27 cellular contexts compared by ENCODE assay signal in the genomic region with DNA sequence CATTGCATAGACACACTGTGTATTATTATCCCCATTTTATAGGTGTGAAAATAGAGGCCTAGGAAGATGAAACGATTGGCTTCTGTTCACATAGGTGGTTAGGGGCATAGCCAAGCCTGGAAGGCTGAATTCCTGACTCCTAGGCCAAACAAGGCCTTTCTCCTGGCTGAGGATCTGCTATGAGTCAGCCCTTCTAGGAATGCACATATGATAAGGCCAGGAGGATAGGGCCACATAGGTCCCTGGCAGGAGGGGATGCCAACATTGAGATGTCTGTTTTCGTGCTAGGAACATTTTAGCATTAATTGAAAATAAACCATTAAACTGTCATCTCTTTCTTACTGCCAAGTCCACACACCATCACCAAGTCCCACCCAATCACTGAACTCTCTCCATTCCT. TPM values are rescaled to one million over a fixed set of nuclear protein-coding genes. Genes with fewer than 3 reads are reported as not detected.
"Had no signal": no experiment of that assay in that cellular context is flagged by ENCODE, and none has a peak within 500 bp of the region (broad histone marks: within the 10 kb centered on the region; RNA-seq: fewer than 3 reads in every experiment).

No MANE protein-coding gene starts in this region.

- H3K4me3 ChIP-seq: cardiac muscle cell, colonic mucosa, dorsolateral prefrontal cortex, gastroesophageal sphincter, ovary, right lobe of liver, thoracic aorta had no signal

- H3K27ac ChIP-seq: cardiac muscle cell, colonic mucosa, dorsolateral prefrontal cortex, gastroesophageal sphincter, ovary, right lobe of liver, thoracic aorta had no signal

- DNase-seq: activated CD4-positive, alpha-beta T cell treated with anti-CD3 and anti-CD28 coated beads for 1 hour; activated CD4-positive, alpha-beta T cell treated with anti-CD3 and anti-CD28 coated beads, Interleukin-2, amount 10 ng/mL, durations not matched to agents 7 days and 5 days; activated CD8-positive, alpha-beta T cell treated with anti-CD3 and anti-CD28 coated beads for 36 hours; activated naive CD8-positive, alpha-beta T cell treated with anti-CD3 and anti-CD28 coated beads, Interleukin-2, amount 50 U/mL, for 24 hours; activated T-cell treated with anti-CD3 and anti-CD28 coated beads, Interleukin-2, amount 50 U/mL, for 4 hours; cerebellar nuclear complex; colonic mucosa; dorsolateral prefrontal cortex; effector memory CD4-positive, alpha-beta T cell; head of caudate nucleus; hippocampal formation; immature natural killer cell; kidney; left colon; mammary epithelial cell; naive B cell; ovary; right lobe of liver; stimulated activated CD4-positive, alpha-beta T cell treated with anti-CD3 and anti-CD28 coated beads, Interleukin-4, amount 100 ng/mL, for 1 hour had no signal

- H3K4me1 ChIP-seq: colonic mucosa, gastroesophageal sphincter, right lobe of liver had no signal

- FAIRE-seq: kidney, urothelium cell line had no signal

- ATAC-seq: activated CD8-positive, alpha-beta T cell treated with anti-CD3 and anti-CD28 coated beads for 36 hours; activated naive CD8-positive, alpha-beta T cell treated with anti-CD3 and anti-CD28 coated beads, Interleukin-2, amount 50 U/mL, for 24 hours; activated T-cell treated with anti-CD3 and anti-CD28 coated beads, Interleukin-2, amount 50 U/mL, for 4 hours; gastroesophageal sphincter; left colon; right lobe of liver; stimulated activated effector memory CD8-positive, alpha-beta T cell treated with anti-CD3 and anti-CD28 coated beads, Interleukin-12 subunit alpha, Interleukin-12 subunit beta, amount 100 ng/mL, for 72 hours; WTC11 had no signal

- H3K36me3 ChIP-seq: cardiac muscle cell, colonic mucosa, gastroesophageal sphincter, ovary, right lobe of liver, thoracic aorta had no signal

- H3K27me3 ChIP-seq: colonic mucosa, dorsolateral prefrontal cortex, ovary, right lobe of liver had no signal

RNA-seq across cellular contexts. Expression of gene CSMD2, which starts 9.2 kb away (rescaled TPM):
- polyA plus RNA-seq: cardiac muscle cell, immature natural killer cell, liver had no signal

RNA-seq across cellular contexts. Expression of gene C1orf94, which starts 20.9 kb away (rescaled TPM):
- polyA plus RNA-seq: cardiac muscle cell, immature natural killer cell, liver, mammary epithelial cell, neural cell, ovary had no signal
